21 cellular contexts compared by ENCODE assay signal in genomic region chr13:50379584-50379983, GRCh38.
"Had no signal": no experiment of that assay in that cellular context is flagged by ENCODE, and none has a peak within 500 bp of the region (broad histone marks: within the 10 kb centered on the region; RNA-seq: fewer than 3 reads in every experiment).

No MANE protein-coding gene starts in this region.

- H3K9me3 ChIP-seq: uterus had no signal

- H3K27me3 ChIP-seq: brain microvascular endothelial cell, transverse colon, uterus had no signal

- H3K27ac Mint-ChIP-seq: activated naive CD4-positive, alpha-beta T cell treated with anti-CD3 and anti-CD28 coated beads for 36 hours; nephron progenitor cell; stimulated activated naive CD8-positive, alpha-beta T cell treated with anti-CD3 and anti-CD28 coated beads, Interleukin-15, Interleukin-2, amounts not matched to agents 100 ng/mL and 50 ng/mL, for 24 hours had no signal

- H3K36me3 ChIP-seq: brain microvascular endothelial cell, lower lobe of right lung, transverse colon, uterus had no signal

- H3K27ac ChIP-seq: brain microvascular endothelial cell, lower lobe of right lung, transverse colon, uterus, VCaP had no signal

- FAIRE-seq: colon, small intestine had no signal

- H3K4me1 ChIP-seq: lower lobe of right lung, uterus had no signal

- H3K4me3 ChIP-seq: lower lobe of right lung, transverse colon, uterus had no signal

- H3K4me3 Mint-ChIP-seq: activated naive CD4-positive, alpha-beta T cell treated with anti-CD3 and anti-CD28 coated beads for 36 hours; activated T-cell treated with anti-CD3 and anti-CD28 coated beads, Interleukin-2, amount 50 U/mL, for 4 hours; nephron progenitor cell; stimulated activated naive CD8-positive, alpha-beta T cell treated with anti-CD3 and anti-CD28 coated beads, Interleukin-15, Interleukin-2, amounts not matched to agents 100 ng/mL and 50 ng/mL, for 24 hours had no signal

- DNase-seq: activated CD4-positive, alpha-beta T cell treated with anti-CD3 and anti-CD28 coated beads, Interleukin-2, amount 50 U/mL, for 1 hour; activated CD4-positive, CD25-positive, alpha-beta regulatory T cell treated with anti-CD3 and anti-CD28 coated beads, Interleukin-2, amount 50 U/mL, for 72 hours; activated CD8-positive, alpha-beta memory T cell treated with anti-CD3 and anti-CD28 coated beads, Interleukin-2, amount 50 U/mL, for 4 hours; activated naive CD4-positive, alpha-beta T cell treated with anti-CD3 and anti-CD28 coated beads for 36 hours; activated T-cell treated with anti-CD3 and anti-CD28 coated beads, Interleukin-2, amount 50 U/mL, for 4 hours; brain microvascular endothelial cell; central memory CD4-positive, alpha-beta T cell; lower lobe of right lung; nephron progenitor cell; nucleus accumbens; posterior cingulate gyrus; right cardiac atrium; small intestine; stimulated activated CD4-positive, alpha-beta T cell treated with anti-CD3 and anti-CD28 coated beads, Interleukin-15, amount 100 ng/mL, for 24 hours; stimulated activated CD4-positive, alpha-beta T cell treated with anti-CD3 and anti-CD28 coated beads, Interleukin-2, amount 100 ng/mL, for 48 hours; T-helper 2 cell; transverse colon; uterus had no signal
